13 cellular contexts compared by ENCODE assay signal in genomic region chr3:14602006-14602803, GRCh38. TPM values are rescaled to one million over a fixed set of nuclear protein-coding genes. Genes with fewer than 3 reads are reported as not detected.
DNase-seq lines count a peak whose midpoint lies in the region; ATAC-seq and TF ChIP-seq lines count a peak whose summit lies in the region.
"Had no signal": no experiment of that assay in that cellular context is flagged by ENCODE, and none has a peak within 500 bp of the region (broad histone marks: within the 10 kb centered on the region; RNA-seq: fewer than 3 reads in every experiment).

No MANE protein-coding gene starts in this region.

- no peak overlapping the region for H3K9ac ChIP-seq in MM.1S (ENCODE audit: low read length)

- H3K4me2 ChIP-seq in MM.1S (ENCODE audit: low read depth, low read length) = no peak overlapping the region

- no peaks in the 10 kb centered on the region for H3F3A ChIP-seq in MM.1S (ENCODE audit: insufficient read depth, low read length)

- peaks cover 3% of the 10 kb centered on the region for H3K9me3 Mint-ChIP-seq in glutamatergic neuron (ENCODE audit: unreplicated experiment)

- H3K36me3 ChIP-seq in MM.1S (replicated peaks; ENCODE audit: insufficient read depth, low read length) (no peaks in the 10 kb centered on the region), prostate gland (no peaks in the 10 kb centered on the region), uterus (no peaks in the 10 kb centered on the region)

- 3% methylated on average over 64 of the region's 66 CpGs for WGBS in prostate gland

- H3K9me3 ChIP-seq in MM.1S (replicated peaks; ENCODE audit: insufficient read depth, low read length) = no peaks in the 10 kb centered on the region
- H3K9me3 ChIP-seq in prostate gland = no peaks in the 10 kb centered on the region
- H3K9me3 ChIP-seq in uterus = no peaks in the 10 kb centered on the region

- H3K4me3 Mint-ChIP-seq in glutamatergic neuron (ENCODE audit: unreplicated experiment) = peak overlapping the region; percentile 32
- H3K4me3 Mint-ChIP-seq: activated T-helper 17 cell treated with anti-CD3 and anti-CD28 coated beads, Interleukin-2, amount 50 U/mL, for 72 hours; T-helper 1 cell treated with Interleukin-12 subunit alpha and Interleukin-12 subunit beta and Interleukin-4 antibody, amounts not matched to agents 30 μg/mL and 1 μg/mL, for 36 hours had no signal

- H3K9me2 ChIP-seq in MM.1S (replicated peaks; ENCODE audit: insufficient read depth, low read length) = no peaks in the 10 kb centered on the region

- DNase-seq in ELF-1 (ENCODE audit: low read depth, low spot score) = peak; percentile 67
- no peak for DNase-seq in MM.1S
- no peak for DNase-seq in glutamatergic neuron
- DNase-seq in prostate gland (ENCODE audit: low spot score) = no peak
- no peak for DNase-seq in COLO829 (ENCODE audit: low spot score)
- no peak for DNase-seq in uterus
- no peak for DNase-seq in dermis blood vessel endothelial cell
- DNase-seq: NCI-H2171 treated with DMSO at 0.1 percent for 48 hours; stimulated activated CD4-positive, alpha-beta T cell treated with anti-CD3 and anti-CD28 coated beads, Interleukin-1b, Interleukin-23, amount 100 ng/mL, for 48 hours had no signal

- TF ChIP-seq POLR2A in prostate gland (IDR thresholded peaks at IDR 0.05) = no peak
- TF ChIP-seq POLR2A in uterus (IDR thresholded peaks at IDR 0.05) = no peak

- no peak overlapping the region for H3K27ac ChIP-seq in MM.1S (ENCODE audit: low read length)
- H3K27ac ChIP-seq in prostate gland = no peak overlapping the region
- H3K27ac ChIP-seq in uterus = no peak overlapping the region

- TF ChIP-seq CTCF in MM.1S (IDR thresholded peaks at IDR 0.05; ENCODE audit: low read length) (0 out of 2 replicates have a peak, but pooled peaks have one; percentile 7), glutamatergic neuron (IDR thresholded peaks at IDR 0.05; ENCODE audit: partially characterized antibody, unreplicated experiment) (peak; percentile 28), prostate gland (IDR thresholded peaks at IDR 0.05) (no peak), uterus (IDR thresholded peaks at IDR 0.05) (no peak)

- H2AFZ ChIP-seq in MM.1S (ENCODE audit: low read length) = no peak overlapping the region

- no peaks in the 10 kb centered on the region for H4K20me1 ChIP-seq in MM.1S (ENCODE audit: insufficient read depth, low read length)

- H3K4me1 ChIP-seq in MM.1S (ENCODE audit: low read length) (no peaks in the 10 kb centered on the region), prostate gland (replicated peaks) (peaks cover 4% of the 10 kb centered on the region), uterus (peaks cover 0 to 9% of the 10 kb centered on the region in 2 donors)

- H3K4me1 Mint-ChIP-seq in glutamatergic neuron (ENCODE audit: low read depth, unreplicated experiment) = peaks cover 7% of the 10 kb centered on the region

- intact Hi-C loops in prostate gland (cut with DNase I) (no loop called here), uterus (cut with DNase I; ENCODE audit: low total_unique reads) (no loop called here)

- peaks cover 5% of the 10 kb centered on the region for H3K36me3 Mint-ChIP-seq in glutamatergic neuron (ENCODE audit: unreplicated experiment)

- no peak for ATAC-seq in GM19452 (IDR thresholded peaks at IDR 0.05; ENCODE audit: unreplicated experiment)
- ATAC-seq: activated T-helper 17 cell treated with anti-CD3 and anti-CD28 coated beads, Interleukin-2, amount 50 U/mL, for 72 hours had no signal

- H3K27me3 ChIP-seq in MM.1S (replicated peaks; ENCODE audit: insufficient read depth, low read length) (peaks cover 56% of the 10 kb centered on the region), prostate gland (replicated peaks; ENCODE audit: insufficient read depth) (peaks cover 5% of the 10 kb centered on the region), uterus (peaks cover 3 to 13% of the 10 kb centered on the region in 2 donors)

- H3K27ac Mint-ChIP-seq in glutamatergic neuron (ENCODE audit: unreplicated experiment) = no peak overlapping the region
- H3K27ac Mint-ChIP-seq: activated T-helper 17 cell treated with anti-CD3 and anti-CD28 coated beads, Interleukin-2, amount 50 U/mL, for 72 hours; T-helper 1 cell treated with Interleukin-12 subunit alpha and Interleukin-12 subunit beta and Interleukin-4 antibody, amounts not matched to agents 30 μg/mL and 1 μg/mL, for 36 hours had no signal

- H3K79me2 ChIP-seq in MM.1S (ENCODE audit: low read length) = no peaks in the 10 kb centered on the region

- H3K4me3 ChIP-seq in MM.1S (ENCODE audit: low read length) (no peak overlapping the region), prostate gland (peak overlapping the region; percentile 18 to 37), uterus (peak overlapping the region in 1 of 2 donors; percentile 9)
- H3K4me3 ChIP-seq: lung had no signal

- H3K27me3 Mint-ChIP-seq in glutamatergic neuron (ENCODE audit: unreplicated experiment) = peaks cover 32% of the 10 kb centered on the region

RNA-seq across cellular contexts. Expression of gene CCDC174, which starts 49.4 kb away (rescaled TPM):
- total RNA-seq in glutamatergic neuron (ENCODE audit: unreplicated experiment) (22.1 TPM), prostate gland (10 to 100 TPM; 12.3 to 25.2 TPM), uterus (10 to 100 TPM in 2 of 4 donors, 1 to 10 TPM in 2; 5.3 to 33.1 (median 14.4) TPM), dermis blood vessel endothelial cell (8.3 and 9.2 TPM in 2 replicates)

Comparison
In these comparisons a context has a peak if more than half of its experiments do, and no peak if none do; other contexts are left out.
1. CTCF ChIP-seq: peak in MM.1S (single experiment) and glutamatergic neuron (single experiment); none in prostate gland (0 of 4) and uterus (0 of 4).